9 cellular contexts compared by ENCODE assay signal in the genomic region with DNA sequence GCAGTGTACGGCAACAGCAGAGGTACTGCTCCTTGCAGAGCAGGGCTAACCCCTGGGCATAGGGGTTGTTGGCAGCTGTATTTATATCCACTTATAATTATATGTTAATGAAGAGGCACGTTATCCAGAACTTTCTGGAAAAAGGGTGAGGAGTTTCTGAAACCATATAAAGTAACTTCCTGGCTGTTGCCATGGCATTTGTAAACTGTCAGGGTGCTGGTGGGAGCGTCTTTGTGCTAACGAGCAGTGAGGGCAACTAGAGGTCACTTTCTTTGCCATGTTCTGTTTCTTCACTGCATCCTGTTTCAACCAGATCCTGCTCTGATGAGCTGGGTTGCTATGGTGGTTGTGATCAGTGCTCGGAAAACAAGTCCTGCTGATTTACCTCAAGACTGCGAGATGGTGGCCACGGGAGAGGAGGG. TPM values are rescaled to one million over a fixed set of nuclear protein-coding genes. Genes with fewer than 3 reads are reported as not detected.
DNase-seq lines count a peak whose midpoint lies in the region; ATAC-seq lines count a peak whose summit lies in the region.
"Had no signal": no experiment of that assay in that cellular context is flagged by ENCODE, and none has a peak within 500 bp of the region (broad histone marks: within the 10 kb centered on the region; RNA-seq: fewer than 3 reads in every experiment).

No MANE protein-coding gene starts in this region.

- H3K79me1 ChIP-seq in neuronal stem cell (ENCODE audit: low read depth, low read length), result no peaks in the 10 kb centered on the region

- no peak overlapping the region for H2AK5ac ChIP-seq in neuronal stem cell (ENCODE audit: low read depth, low read length)

- DNase-seq in HT1080 (ENCODE audit: low read depth) (peak; percentile 61), SIG-M5 (lab: John Stamatoyannopoulos, UW) (peak; percentile 82), neuronal stem cell (ENCODE audit: low spot score) (no peak), kidney glomerular epithelial cell (lab: John Stamatoyannopoulos, UW) (no peak), G401 (ENCODE audit: low spot score) (no peak)
- peak in 2 of 3 donors; percentile 13 to 42 for DNase-seq in effector memory CD4-positive, alpha-beta T cell
- DNase-seq: Calu3, NCI-H1092 had no signal

- H3K4ac ChIP-seq in neuronal stem cell (ENCODE audit: low read length), result no peak overlapping the region

- peak overlapping the region; percentile 41 for H2AFZ ChIP-seq in neuronal stem cell (ENCODE audit: low read length)

- no peak overlapping the region for H3K4me3 ChIP-seq in effector memory CD4-positive, alpha-beta T cell (ENCODE audit: insufficient read depth, low read depth, low read length, poor library complexity, severe bottlenecking)
- no peak overlapping the region for H3K4me3 ChIP-seq in neuronal stem cell (ENCODE audit: low read length in 2 of 2)

- no peak overlapping the region for H3K14ac ChIP-seq in neuronal stem cell (ENCODE audit: low read length)

- in situ Hi-C loops in G401 (cut with HindIII; ENCODE audit: low sequenced_read_pairs), result no loop called here

- H3K4me1 ChIP-seq in effector memory CD4-positive, alpha-beta T cell (ENCODE audit: control insufficient read depth, insufficient read depth, low read length, poor library complexity, severe bottlenecking), result peaks cover 4% of the 10 kb centered on the region
- no peaks in the 10 kb centered on the region for H3K4me1 ChIP-seq in neuronal stem cell (ENCODE audit: control insufficient read depth in 2 of 2, insufficient read depth in 1 of 2, low read depth in 1 of 2, low read length in 2 of 2)

- no peaks in the 10 kb centered on the region for H3K27me3 ChIP-seq in effector memory CD4-positive, alpha-beta T cell (replicated peaks; ENCODE audit: control insufficient read depth, insufficient read depth, low read length, poor library complexity, severe bottlenecking)
- H3K27me3 ChIP-seq in neuronal stem cell (ENCODE audit: control insufficient read depth in 3 of 3, insufficient read depth in 3 of 3, low read depth in 1 of 3, low read length in 3 of 3), result no peaks in the 10 kb centered on the region

- no CpG with 5 or more reads among the region's 7 CpGs for WGBS in neuronal stem cell (ENCODE audit: extremely low coverage in 2 of 2, insufficient read length in 2 of 2, insufficient replicate concordance in 1 of 2), 2 donors

- no peak overlapping the region for H2BK12ac ChIP-seq in neuronal stem cell (ENCODE audit: low read length)

- H3K18ac ChIP-seq in neuronal stem cell (ENCODE audit: low read length), result no peak overlapping the region

- H2BK5ac ChIP-seq in neuronal stem cell (ENCODE audit: low read length), result no peak overlapping the region

- no peak overlapping the region for H2BK15ac ChIP-seq in neuronal stem cell (ENCODE audit: low read length)

- H3K23ac ChIP-seq in neuronal stem cell (ENCODE audit: low read depth, low read length, poor library complexity), result no peak overlapping the region

- H3K36me3 ChIP-seq in effector memory CD4-positive, alpha-beta T cell (ENCODE audit: control insufficient read depth, insufficient read depth, low read length), result no peaks in the 10 kb centered on the region
- no peaks in the 10 kb centered on the region for H3K36me3 ChIP-seq in neuronal stem cell (replicated peaks in 1 of 2; ENCODE audit: control insufficient read depth in 2 of 2, insufficient read depth in 2 of 2, low read length in 2 of 2)

- no peak overlapping the region for H3K4me2 ChIP-seq in neuronal stem cell (ENCODE audit: insufficient read depth, low read length, poor library complexity, severe bottlenecking)

- H3K27ac ChIP-seq in effector memory CD4-positive, alpha-beta T cell (ENCODE audit: insufficient read depth, low read length, poor library complexity, severe bottlenecking), result peak overlapping the region; percentile 8
- no peak overlapping the region for H3K27ac ChIP-seq in neuronal stem cell (replicated peaks; ENCODE audit: low read length)

- H3K9ac ChIP-seq in neuronal stem cell (ENCODE audit: low read depth, low read length, poor library complexity), result no peak overlapping the region

- no peak overlapping the region for H4K8ac ChIP-seq in neuronal stem cell (ENCODE audit: low read depth, low read length)

- H3K9me3 ChIP-seq in effector memory CD4-positive, alpha-beta T cell (ENCODE audit: control insufficient read depth, low read length), result no peaks in the 10 kb centered on the region
- peaks cover 12 to 20% of the 10 kb centered on the region in 2 donors for H3K9me3 ChIP-seq in neuronal stem cell (replicated peaks in 1 of 2; ENCODE audit: control insufficient read depth in 2 of 2, insufficient read depth in 1 of 2, low read depth in 1 of 2, low read length in 2 of 2)

- no peak overlapping the region for H2BK120ac ChIP-seq in neuronal stem cell (ENCODE audit: low read depth, low read length)

- ATAC-seq in HG03135 (IDR thresholded peaks at IDR 0.05; ENCODE audit: unreplicated experiment), result no peak

- H4K91ac ChIP-seq in neuronal stem cell (ENCODE audit: low read depth, low read length, poor library complexity), result no peak overlapping the region

RNA-seq across cellular contexts. Expression of gene ARFGEF2, which starts 11.1 kb away (rescaled TPM):
- total RNA-seq in HT1080 (2014; rRNA removed; shearing (Covaris generic)), result 21.7 and 31.0 TPM in 2 replicates
- 12.6 and 18.1 TPM in 2 replicates for polyA plus RNA-seq in HT1080 (2015; cell fraction: cytosol; rRNA removed)
- polyA plus RNA-seq in HT1080 (2015; cell fraction: nucleus; rRNA removed), result 28.6 and 31.9 TPM in 2 replicates
- polyA plus RNA-seq in neuronal stem cell (2013, experiment 1 of 2), result 4.5 TPM
- polyA plus RNA-seq in neuronal stem cell (2013, experiment 2 of 2), result 4.9 TPM
- total RNA-seq in G401 (2014; rRNA removed; shearing (Covaris generic)), result 16.9 and 23.7 TPM in 2 replicates

Comparison
In these comparisons a context has a peak if more than half of its experiments do, and no peak if none do; other contexts are left out.
1. DNase-seq: peak in HT1080 (single experiment), SIG-M5 (single experiment) and effector memory CD4-positive, alpha-beta T cell (2 of 3); none in neuronal stem cell (single experiment), kidney glomerular epithelial cell (single experiment) and G401 (single experiment).